In genomic region chr9:91902465-91903125, GRCh38 we compare ENCODE assay signal across 1 cellular context.
TF ChIP-seq lines count a peak whose summit lies in the region.

No MANE protein-coding gene starts in this region.

TF ChIP-seq in HEK293, 187 proteins besides CTCF, POLR2A, EP300 and RAD21 (continued from another document):
- TF ChIP-seq ZIC2 (tag by site-specific recombination; IDR thresholded peaks at IDR 0.05) (peak; percentile 30), ZBTB48 (tag by site-specific recombination; IDR thresholded peaks at IDR 0.05) (peak; percentile 79), PATZ1 (tag by site-specific recombination; IDR thresholded peaks at IDR 0.05) (0 out of 2 replicates have a peak, but pooled peaks have one; percentile 47), ZXDB (tag by site-specific recombination; IDR thresholded peaks at IDR 0.05) (no peak)
